In the genomic region with DNA sequence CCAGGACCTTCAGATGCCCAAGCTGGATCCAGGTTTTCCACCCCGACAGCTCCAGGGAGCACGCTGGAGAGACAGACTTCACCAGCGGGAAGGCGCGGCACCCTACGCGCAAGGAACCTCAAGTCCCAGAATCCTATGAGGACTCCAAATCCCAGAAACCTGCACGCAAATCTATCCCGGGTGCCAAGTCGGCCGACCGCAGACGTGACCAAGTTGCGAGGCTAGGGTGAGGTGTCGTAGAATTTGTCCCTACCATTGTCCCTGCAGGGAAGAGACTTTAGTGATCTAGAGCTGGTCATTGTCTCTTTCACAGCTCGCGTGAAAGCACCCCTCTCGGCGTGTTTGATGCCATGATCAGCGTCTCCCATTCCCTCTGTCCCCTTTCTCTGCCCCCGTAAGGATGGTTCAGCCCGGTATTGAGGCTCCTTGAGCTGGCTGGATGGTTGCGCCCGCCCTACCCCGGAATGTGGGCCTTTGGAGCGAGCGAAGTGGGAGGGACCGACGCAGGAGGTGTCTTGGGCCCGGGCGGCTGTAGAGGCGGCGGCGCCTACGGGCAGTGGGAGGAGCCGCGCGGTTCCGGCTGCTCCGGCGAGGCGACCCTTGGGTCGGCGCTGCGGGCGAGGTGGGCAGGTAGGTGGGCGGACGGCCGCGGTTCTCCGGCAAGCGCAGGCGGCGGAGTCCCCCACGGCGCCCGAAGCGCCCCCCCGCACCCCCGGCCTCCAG, we compare ENCODE assay signal across 8 cellular contexts. TPM values are rescaled to one million over a fixed set of nuclear protein-coding genes. Genes with fewer than 3 reads are reported as not detected.
DNase-seq lines count a peak whose midpoint lies in the region; ATAC-seq and TF ChIP-seq lines count a peak whose summit lies in the region.

A gene (plus strand): TSS at position 501 of the 723 bp plus-strand sequence. CDS start 246 bp downstream, outside the sequence.

- peak within 1 kb of the TSS; percentile 76 to 93 (median 84) for H3K27ac ChIP-seq in Peyer's patch
- H3K27ac ChIP-seq in muscle layer of colon (ENCODE audit: low read depth, low read length), result peak within 1 kb of the TSS; percentile 85

- H3K4me3 ChIP-seq in Peyer's patch (peak within 1 kb of the TSS; percentile 60 to 100 (median 93)), muscle layer of colon (ENCODE audit: low read depth in 1 of 2, low read length in 2 of 2) (peak within 1 kb of the TSS; percentile 59 to 85)

- H3K9ac ChIP-seq in muscle layer of colon (ENCODE audit: low read length), result peak within 1 kb of the TSS; percentile 58

- TF ChIP-seq CTCF in Peyer's patch (IDR thresholded peaks at IDR 0.05), result no peak

- H3K36me3 ChIP-seq in Peyer's patch, result no peaks in the 10 kb centered on the region
- H3K36me3 ChIP-seq in muscle layer of colon (ENCODE audit: insufficient read depth, low read length), result no peaks in the 10 kb centered on the region

- DNase-seq in DMS153 treated with DMSO at 0.1 percent for 48 hours (lab: John Stamatoyannopoulos, UW; ENCODE audit: unreplicated experiment), result peak; percentile 94
- peak; percentile 96 for DNase-seq in KBM-7
- peak; percentile 85 to 97 (median 95) for DNase-seq in Peyer's patch
- DNase-seq in activated T-cell treated with anti-CD3 and anti-CD28 coated beads, Interleukin-2, amount 50 U/mL, for 48 hours, result peak; percentile 92 to 94
- peak; percentile 66 for DNase-seq in stimulated activated CD8-positive, alpha-beta memory T cell treated with anti-CD3 and anti-CD28 coated beads, Interleukin-7, amount 100 ng/mL, for 24 hours (ENCODE audit: low read depth)

- peaks cover 0 to 14% (median 0%) of the 10 kb centered on the region in 4 donors for H3K4me1 ChIP-seq in Peyer's patch
- peaks cover 7% of the 10 kb centered on the region for H3K4me1 ChIP-seq in muscle layer of colon (ENCODE audit: insufficient read depth, low read length)

- no peaks in the 10 kb centered on the region for H3K9me3 ChIP-seq in Peyer's patch
- H3K9me3 ChIP-seq in muscle layer of colon (ENCODE audit: low read length), result no peaks in the 10 kb centered on the region

- H3K27me3 ChIP-seq in Peyer's patch (no peaks in the 10 kb centered on the region), muscle layer of colon (ENCODE audit: control insufficient read depth in 1 of 2, insufficient read depth in 2 of 2, low read length in 2 of 2) (no peaks in the 10 kb centered on the region)

- ATAC-seq in GM21619 (IDR thresholded peaks at IDR 0.05; ENCODE audit: unreplicated experiment), result peak; percentile 97
- peak; percentile 99 for ATAC-seq in esophagus mucosa

- peak; percentile 91 to 96 for TF ChIP-seq POLR2A in Peyer's patch (IDR thresholded peaks at IDR 0.05)

- in situ Hi-C loops in KBM-7 (cut with MboI; ENCODE audit: low pct_unique_long_range_greater_than_20kb, low sequenced_read_pairs), result no loop called here

RNA-seq across cellular contexts. Expression of the gene that starts here (rescaled TPM):
- total RNA-seq in Peyer's patch (10 to 100 TPM; 22.1 to 50.3 (median 43.5) TPM), esophagus mucosa (28.5 TPM)

Comparison
In these comparisons a context has a peak if more than half of its experiments do, and no peak if none do; other contexts are left out.
1. Peak in every context shown above with its lines: DNase-seq, ATAC-seq, H3K4me3 ChIP-seq and H3K27ac ChIP-seq.